In the genomic region with DNA sequence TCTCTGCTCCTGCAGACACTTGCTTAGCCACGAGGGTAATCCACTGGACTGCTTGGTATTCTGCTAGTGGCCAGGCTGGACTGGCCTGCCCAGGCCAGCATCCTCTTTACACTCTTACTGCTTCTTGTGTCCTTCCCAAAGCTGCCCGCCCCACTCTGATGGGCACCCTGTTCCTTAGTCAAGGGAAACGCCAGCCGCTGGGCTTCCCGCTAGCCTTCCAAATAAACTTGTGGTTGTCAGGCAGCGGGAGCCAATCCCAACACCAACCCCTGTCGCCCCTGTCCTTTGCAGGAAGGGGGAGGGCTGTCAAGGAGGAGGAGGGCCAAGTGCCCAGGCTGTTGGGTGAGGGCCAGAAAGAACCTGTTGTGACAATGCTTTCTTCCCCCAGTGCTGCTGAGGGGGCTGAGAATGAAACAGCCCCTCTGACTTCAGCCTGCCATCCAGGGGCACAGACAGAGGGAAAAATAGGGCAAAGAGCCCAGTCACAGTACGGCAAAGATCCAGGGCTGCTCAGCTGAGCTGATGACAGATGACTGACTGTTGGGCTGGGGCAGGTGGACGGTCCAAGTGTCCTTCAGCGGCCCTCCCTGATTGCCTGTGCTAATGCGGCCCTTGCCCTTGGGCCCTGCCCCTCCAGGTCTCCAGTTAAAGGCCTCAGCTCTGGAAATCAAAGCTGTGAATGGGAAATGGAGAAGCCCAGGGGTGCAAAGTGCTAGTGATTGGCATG, we compare ENCODE assay signal across 12 cellular contexts. TPM values are rescaled to one million over a fixed set of nuclear protein-coding genes. Genes with fewer than 3 reads are reported as not detected.
DNase-seq lines count a peak whose midpoint lies in the region; ATAC-seq, FAIRE-seq and TF ChIP-seq lines count a peak whose summit lies in the region.
"Not testable (repeated sequence)": the region's sequence is repeated elsewhere in the genome, so short reads cannot be mapped to it uniquely, and the experiment has no call there.
"Had no signal": no experiment of that assay in that cellular context is flagged by ENCODE, and none has a peak within 500 bp of the region (broad histone marks: within the 10 kb centered on the region; RNA-seq: fewer than 3 reads in every experiment).

No MANE protein-coding gene starts in this region.

- not testable (repeated sequence) for H3K36me3 ChIP-seq in K562 (ENCODE audit: control insufficient read depth, insufficient read depth, low read length); gastrocnemius medialis
- peaks cover 0 to 40% (median 0%) of the 10 kb centered on the region in 9 donors for H3K36me3 ChIP-seq in heart right ventricle

- H3K4me1 ChIP-seq in K562 (replicated peaks in 1 of 2; ENCODE audit: control insufficient read depth in 2 of 2, insufficient read depth in 2 of 2, low read length in 2 of 2): peaks cover 0 to 10% of the 10 kb centered on the region in 2 experiments; a peak in 1 of 5 replicates
- peaks cover 0 to 13% (median 4%) of the 10 kb centered on the region in 9 donors for H3K4me1 ChIP-seq in heart right ventricle
- not testable (repeated sequence) for H3K4me1 ChIP-seq in gastrocnemius medialis

- intact Hi-C loops in K562 (cut with micrococcal nuclease); left colon (cut with DNase I, micrococcal nuclease); gastrocnemius medialis (cut with DNase I; ENCODE audit: low total_unique reads): not testable (repeated sequence)
- intact Hi-C loops in heart right ventricle (cut with DNase I): loop anchor here in 1 of 10 donors (10.0 kb wide), 1 partner anchor 64 kb away; no protein-coding TSS in a partner anchor

- not testable (repeated sequence) for TF ChIP-seq CTCF in K562 (IDR thresholded peaks at IDR 0.05 in 2 of 3, conservative IDR thresholded peaks at IDR 0.05 in 1 of 3; ENCODE audit: insufficient read depth in 2 of 3, low read depth in 1 of 3, low read length in 3 of 3); heart right ventricle (IDR thresholded peaks at IDR 0.05); gastrocnemius medialis (IDR thresholded peaks at IDR 0.05 in 4 of 5, conservative IDR thresholded peaks at IDR 0.05 in 1 of 5)

- H3K27me3 ChIP-seq in K562 (ENCODE audit: control insufficient read depth in 2 of 2, insufficient read depth in 2 of 2, low read length in 2 of 2): peaks cover 5 to 21% of the 10 kb centered on the region in 2 experiments; a peak in 4 of 5 replicates
- H3K27me3 ChIP-seq in heart right ventricle, gastrocnemius medialis: not testable (repeated sequence)

- H3K4me3 ChIP-seq in K562, heart right ventricle, gastrocnemius medialis: not testable (repeated sequence)

- in situ Hi-C loops in K562 (cut with MboI); gastrocnemius medialis (cut with MboI; ENCODE audit: low sequenced_read_pairs in 4 of 4): not testable (repeated sequence)

- not testable (repeated sequence) for H3K4me2 ChIP-seq in K562 (ENCODE audit: insufficient read depth, low read length)

- H3K9me3 ChIP-seq in K562 (replicated peaks; ENCODE audit: control insufficient read depth, insufficient read depth, low read depth, low read length); heart right ventricle; gastrocnemius medialis: not testable (repeated sequence)

- not testable (repeated sequence) for H3K79me2 ChIP-seq in K562 (ENCODE audit: control insufficient read depth, insufficient read depth, low read length)

- H4K20me1 ChIP-seq in K562 (replicated peaks; ENCODE audit: control insufficient read depth, insufficient read depth, low read length): not testable (repeated sequence)

- 44% methylated on average over 7 of the region's 11 CpGs for WGBS in K562 (ENCODE audit: insufficient coverage, low coverage, missing lambda C conversion rate)
- 36 to 50% methylated on average over 7 to 9 of the region's 11 CpGs for WGBS in heart right ventricle, 2 donors

- H3K27ac ChIP-seq in K562 (ENCODE audit: extremely low read depth, low read depth, low read length); gastrocnemius medialis: not testable (repeated sequence)
- H3K27ac ChIP-seq in heart right ventricle: peak overlapping the region in 6 of 10 donors; percentile 44 to 77 (median 56)

- FAIRE-seq in HTR-8/SVneo (lab: Jason Lieb, UNC): peak; percentile 28
- FAIRE-seq in K562 (lab: Jason Lieb, UNC): not testable (repeated sequence)

- not testable (repeated sequence) for H3K9me1 ChIP-seq in K562 (ENCODE audit: control insufficient read depth, insufficient read depth, low read length)

- TF ChIP-seq RAD21 in K562 (CRISPR knock-in tag; conservative IDR thresholded peaks at IDR 0.05 in 1 of 2, IDR thresholded peaks at IDR 0.05 in 1 of 2): not testable (repeated sequence)

- not testable (repeated sequence) for TF ChIP-seq EP300 in K562 (IDR thresholded peaks at IDR 0.05; ENCODE audit: low read length)

- H3K9ac ChIP-seq in K562 (ENCODE audit: insufficient read depth in 1 of 2, low read depth in 2 of 2, low read length in 2 of 2): not testable (repeated sequence)

- CTCF ChIA-PET in K562 (lab: Yijun Ruan, JAX; ENCODE audit: low intra/inter-chr PET ratio): not testable (repeated sequence)

- not testable (repeated sequence) for BruUV-seq in K562 (replicated peaks; lab: Mats Ljungman, UMichigan)

- not testable (repeated sequence) for TF ChIP-seq POLR2A in K562 (conservative IDR thresholded peaks at IDR 0.05); gastrocnemius medialis (IDR thresholded peaks at IDR 0.05)

- POLR2A ChIA-PET in K562 (lab: Yijun Ruan, JAX): not testable (repeated sequence)

- ATAC-seq in K562: peak; percentile 39; the same call in 2 of the 3 replicates
- peak; percentile 85 to 97 (median 92) for ATAC-seq in heart right ventricle
- ATAC-seq in left colon: peak; percentile 10
- ATAC-seq in gastrocnemius medialis: peak; percentile 66 to 68

- H2AFZ ChIP-seq in K562 (ENCODE audit: low read depth, low read length): not testable (repeated sequence)

- not testable (repeated sequence) for DNase-seq in HTR-8/SVneo (ENCODE audit: insufficient read length, low spot score); K562 (ENCODE audit: extremely low read depth in 1 of 4, low spot score in 3 of 4); left colon; gastrocnemius medialis
- DNase-seq in globus pallidus (ENCODE audit: low spot score) (peak; percentile 50), heart right ventricle (peak in 1 of 2 donors; percentile 25), midbrain (lab: John Stamatoyannopoulos, UW) (peak; percentile 35)

RNA-seq across cellular contexts. Expression of gene CHST5, which starts 3.1 kb away (rescaled TPM):
- 0.48 and 0.88 TPM in 2 replicates for total RNA-seq in K562 (2011; cell fraction: chromatin; rRNA removed; ENCODE audit: low replicate concordance)
- total RNA-seq in K562 (2011; cell fraction: nucleolus; rRNA removed): 0.26 and 0.50 TPM in 2 replicates
- total RNA-seq in K562 (2011; cell fraction: nucleoplasm; rRNA removed): 0.59 and 0.76 TPM in 2 replicates
- not detected in 2 replicates for total RNA-seq in K562 (2014; rRNA removed)
- total RNA-seq in K562 (2014; rRNA removed; fragmentation: Illumina TruSeq; extraction: Trizol): not detected in 2 replicates
- 0.07 TPM in 1 of 2 replicates, not detected in the other for total RNA-seq in K562 (2015; rRNA removed; fragmentation: Illumina TruSeq; extraction: Trizol)
- total RNA-seq in K562 (2021): 0.18 and 0.20 TPM in 2 replicates
- polyA plus RNA-seq in K562 (2011; rRNA removed): 0.06 and 0.09 TPM in 2 replicates
- polyA plus RNA-seq in K562 (2011; cell fraction: cytosol; rRNA removed): 0.03 and 0.19 TPM in 2 replicates
- polyA plus RNA-seq in K562 (2011; cell fraction: nucleus; rRNA removed): 0.34 and 0.58 TPM in 2 replicates
- not detected in 2 replicates for polyA plus RNA-seq in K562 (2012)
- 0.40 TPM in 1 of 2 replicates, not detected in the other for polyA plus RNA-seq in K562 (2014; fragmentation: Illumina TruSeq; extraction: Trizol)
- not detected for polyA plus RNA-seq in K562 (2014; fragmentation: Nextera tagmentation; extraction: Ambion mirVana)
- 0.05 and 0.21 TPM in 2 replicates for polyA plus RNA-seq in K562 (2014; rRNA removed)
- polyA minus RNA-seq in K562 (2011; rRNA and poly(A)+ RNA removed): 0.07 and 0.09 TPM in 2 replicates
- polyA minus RNA-seq in K562 (2011; cell fraction: cytosol; rRNA and poly(A)+ RNA removed): not detected in 2 replicates
- 0.22 TPM in 1 of 2 replicates, not detected in the other for polyA minus RNA-seq in K562 (2011; cell fraction: nucleus; rRNA and poly(A)+ RNA removed)
- total RNA-seq in heart right ventricle: 1 to 10 TPM in 2 of 10 donors, under 1 TPM in 7, not detected in 1; 0.08 to 1.4 (median 0.48) TPM
- polyA plus RNA-seq in heart right ventricle: under 1 TPM; 0.20 to 0.66 TPM
- 100 to 1,000 TPM; 115 to 116 TPM for total RNA-seq in left colon
- total RNA-seq in gastrocnemius medialis: under 1 TPM in 1 of 4 donors, not detected in 3; 0.12 TPM
- total RNA-seq: A172; CD4-positive, CD25-positive, alpha-beta regulatory T cell; IMR-90; RPMI7951 had no signal
- polyA plus RNA-seq: BJ; CD4-positive, CD25-positive, alpha-beta regulatory T cell; IMR-90 had no signal

RNA-seq across cellular contexts. Expression of gene TMEM231, which starts 17.1 kb away (rescaled TPM):
- 31.6 and 45.2 TPM in 2 replicates for total RNA-seq in K562 (2011; cell fraction: chromatin; rRNA removed; ENCODE audit: low replicate concordance)
- total RNA-seq in K562 (2011; cell fraction: nucleolus; rRNA removed): 32.4 and 38.0 TPM in 2 replicates
- 45.1 and 54.6 TPM in 2 replicates for total RNA-seq in K562 (2011; cell fraction: nucleoplasm; rRNA removed)
- 9.0 and 13.0 TPM in 2 replicates for total RNA-seq in K562 (2014; rRNA removed)
- 7.6 and 9.1 TPM in 2 replicates for total RNA-seq in K562 (2014; rRNA removed; fragmentation: Illumina TruSeq; extraction: Trizol)
- 6.8 and 7.2 TPM in 2 replicates for total RNA-seq in K562 (2015; rRNA removed; fragmentation: Illumina TruSeq; extraction: Trizol)
- 12.6 and 13.9 TPM in 2 replicates for total RNA-seq in K562 (2021)
- 27.6 and 30.2 TPM in 2 replicates for polyA plus RNA-seq in K562 (2011; rRNA removed)
- 70.9 and 80.2 TPM in 2 replicates for polyA plus RNA-seq in K562 (2011; cell fraction: cytosol; rRNA removed)
- polyA plus RNA-seq in K562 (2011; cell fraction: nucleus; rRNA removed): 37.7 and 43.4 TPM in 2 replicates
- 10.1 and 12.8 TPM in 2 replicates for polyA plus RNA-seq in K562 (2012)
- polyA plus RNA-seq in K562 (2014; fragmentation: Illumina TruSeq; extraction: Trizol): 15.6 and 17.0 TPM in 2 replicates
- 1 to 10 TPM; 1.6 to 2.8 TPM for polyA plus RNA-seq in K562 (2014; fragmentation: Nextera tagmentation; extraction: Ambion mirVana)
- polyA plus RNA-seq in K562 (2014; rRNA removed): 10.9 and 13.0 TPM in 2 replicates
- polyA minus RNA-seq in K562 (2011; rRNA and poly(A)+ RNA removed): 29.7 and 48.7 TPM in 2 replicates
- 18.2 and 21.3 TPM in 2 replicates for polyA minus RNA-seq in K562 (2011; cell fraction: cytosol; rRNA and poly(A)+ RNA removed)
- 16.7 and 17.2 TPM in 2 replicates for polyA minus RNA-seq in K562 (2011; cell fraction: nucleus; rRNA and poly(A)+ RNA removed)
- total RNA-seq in heart right ventricle: 10 to 100 TPM in 5 of 10 donors, 1 to 10 TPM in 5; 3.8 to 13.4 (median 9.6) TPM
- 1 to 10 TPM; 2.6 to 4.9 TPM for polyA plus RNA-seq in heart right ventricle
- total RNA-seq in left colon: 1 to 10 TPM; 3.9 to 4.1 TPM
- 1 to 10 TPM in 3 of 4 donors, under 1 TPM in 1; 0.76 to 2.3 (median 1.7) TPM for total RNA-seq in gastrocnemius medialis

RNA-seq across cellular contexts. Expression of gene GABARAPL2, which starts 27.2 kb away (rescaled TPM):
- 39.7 and 43.4 TPM in 2 replicates for total RNA-seq in K562 (2011; cell fraction: chromatin; rRNA removed; ENCODE audit: low replicate concordance)
- total RNA-seq in K562 (2011; cell fraction: nucleolus; rRNA removed): 27.6 and 28.0 TPM in 2 replicates
- 46.8 and 63.5 TPM in 2 replicates for total RNA-seq in K562 (2011; cell fraction: nucleoplasm; rRNA removed)
- 39.8 and 42.1 TPM in 2 replicates for total RNA-seq in K562 (2014; rRNA removed)
- 65.5 and 81.6 TPM in 2 replicates for total RNA-seq in K562 (2014; rRNA removed; fragmentation: Illumina TruSeq; extraction: Trizol)
- total RNA-seq in K562 (2015; rRNA removed; fragmentation: Illumina TruSeq; extraction: Trizol): 49.0 and 50.5 TPM in 2 replicates
- 89.2 and 91.8 TPM in 2 replicates for total RNA-seq in K562 (2021)
- polyA plus RNA-seq in K562 (2011; rRNA removed): 89.0 and 118 TPM in 2 replicates
- 44.7 and 87.3 TPM in 2 replicates for polyA plus RNA-seq in K562 (2011; cell fraction: cytosol; rRNA removed)
- polyA plus RNA-seq in K562 (2011; cell fraction: nucleus; rRNA removed): 37.3 and 59.0 TPM in 2 replicates
- polyA plus RNA-seq in K562 (2012): 113 TPM in 2 replicates
- polyA plus RNA-seq in K562 (2014; fragmentation: Illumina TruSeq; extraction: Trizol): 88.2 and 94.1 TPM in 2 replicates
- 100 to 1,000 TPM; 252 to 288 TPM for polyA plus RNA-seq in K562 (2014; fragmentation: Nextera tagmentation; extraction: Ambion mirVana)
- polyA plus RNA-seq in K562 (2014; rRNA removed): 101 and 105 TPM in 2 replicates
- polyA minus RNA-seq in K562 (2011; rRNA and poly(A)+ RNA removed): 52.9 and 56.0 TPM in 2 replicates
- 27.2 and 28.1 TPM in 2 replicates for polyA minus RNA-seq in K562 (2011; cell fraction: cytosol; rRNA and poly(A)+ RNA removed)
- 14.4 and 26.2 TPM in 2 replicates for polyA minus RNA-seq in K562 (2011; cell fraction: nucleus; rRNA and poly(A)+ RNA removed)
- 100 to 1,000 TPM; 177 to 262 (median 243) TPM for total RNA-seq in heart right ventricle
- 100 to 1,000 TPM in 1 of 2 donors, 10 to 100 TPM in 1; 58.2 to 187 TPM for polyA plus RNA-seq in heart right ventricle
- total RNA-seq in left colon: 100 to 1,000 TPM in 1 of 2 donors, 10 to 100 TPM in 1; 91.1 to 110 TPM
- total RNA-seq in gastrocnemius medialis: 100 to 1,000 TPM in 3 of 4 donors, 10 to 100 TPM in 1; 92.2 to 137 (median 117) TPM

RNA-seq across cellular contexts. Expression of gene CHST6, which starts 43.8 kb away (rescaled TPM):
- total RNA-seq in K562 (2011; cell fraction: chromatin; rRNA removed; ENCODE audit: low replicate concordance): 0.16 TPM in 1 of 2 replicates, not detected in the other
- under 0.01 TPM in 2 replicates for total RNA-seq in K562 (2011; cell fraction: nucleolus; rRNA removed)
- 0.07 and 0.08 TPM in 2 replicates for total RNA-seq in K562 (2011; cell fraction: nucleoplasm; rRNA removed)
- 0.05 TPM in 1 of 2 replicates, not detected in the other for total RNA-seq in K562 (2014; rRNA removed)
- total RNA-seq in K562 (2014; rRNA removed; fragmentation: Illumina TruSeq; extraction: Trizol): not detected in 2 replicates
- not detected in 2 replicates for total RNA-seq in K562 (2015; rRNA removed; fragmentation: Illumina TruSeq; extraction: Trizol)
- 0.02 and 0.09 TPM in 2 replicates for total RNA-seq in K562 (2021)
- 0.01 TPM in 1 of 2 replicates, not detected in the other for polyA plus RNA-seq in K562 (2011; rRNA removed)
- polyA plus RNA-seq in K562 (2011; cell fraction: cytosol; rRNA removed): 0.04 TPM in 1 of 2 replicates, not detected in the other
- polyA plus RNA-seq in K562 (2011; cell fraction: nucleus; rRNA removed): not detected in 2 replicates
- not detected in 2 replicates for polyA plus RNA-seq in K562 (2012)
- not detected in 2 replicates for polyA plus RNA-seq in K562 (2014; fragmentation: Illumina TruSeq; extraction: Trizol)
- polyA plus RNA-seq in K562 (2014; fragmentation: Nextera tagmentation; extraction: Ambion mirVana): not detected
- not detected in 2 replicates for polyA plus RNA-seq in K562 (2014; rRNA removed)
- 0.04 TPM in 1 of 2 replicates, not detected in the other for polyA minus RNA-seq in K562 (2011; rRNA and poly(A)+ RNA removed)
- polyA minus RNA-seq in K562 (2011; cell fraction: cytosol; rRNA and poly(A)+ RNA removed): not detected in 2 replicates
- polyA minus RNA-seq in K562 (2011; cell fraction: nucleus; rRNA and poly(A)+ RNA removed): 0.11 and 0.13 TPM in 2 replicates
- total RNA-seq in heart right ventricle: 1 to 10 TPM in 4 of 10 donors, under 1 TPM in 6; 0.30 to 2.0 (median 0.98) TPM
- polyA plus RNA-seq in heart right ventricle: under 1 TPM; 0.22 to 0.42 TPM
- total RNA-seq in left colon: 1 to 10 TPM; 2.0 to 4.0 TPM
- under 1 TPM in 1 of 4 donors, not detected in 3; 0.07 TPM for total RNA-seq in gastrocnemius medialis
- total RNA-seq: A172; CD4-positive, CD25-positive, alpha-beta regulatory T cell had no signal
- polyA plus RNA-seq: CD4-positive, CD25-positive, alpha-beta regulatory T cell had no signal

Comparison
In these comparisons a context has a peak if more than half of its experiments do, and no peak if none do; other contexts are left out.
1. ATAC-seq: peak in every context shown above with its lines; median percentile 92 in heart right ventricle; 67 in gastrocnemius medialis; 39 in K562; 10 in left colon.
2. RNA of gene CHST5, which starts 3.1 kb away (total RNA-seq): 115 to 116 TPM in left colon; 0.08 to 1.4 TPM in heart right ventricle, 0.07 to 0.88 TPM in K562 and 0.12 TPM in gastrocnemius medialis; every median in the first group is over 10 times any median in the second.